ENCODE assay signal across 1 cellular context in the genomic region with DNA sequence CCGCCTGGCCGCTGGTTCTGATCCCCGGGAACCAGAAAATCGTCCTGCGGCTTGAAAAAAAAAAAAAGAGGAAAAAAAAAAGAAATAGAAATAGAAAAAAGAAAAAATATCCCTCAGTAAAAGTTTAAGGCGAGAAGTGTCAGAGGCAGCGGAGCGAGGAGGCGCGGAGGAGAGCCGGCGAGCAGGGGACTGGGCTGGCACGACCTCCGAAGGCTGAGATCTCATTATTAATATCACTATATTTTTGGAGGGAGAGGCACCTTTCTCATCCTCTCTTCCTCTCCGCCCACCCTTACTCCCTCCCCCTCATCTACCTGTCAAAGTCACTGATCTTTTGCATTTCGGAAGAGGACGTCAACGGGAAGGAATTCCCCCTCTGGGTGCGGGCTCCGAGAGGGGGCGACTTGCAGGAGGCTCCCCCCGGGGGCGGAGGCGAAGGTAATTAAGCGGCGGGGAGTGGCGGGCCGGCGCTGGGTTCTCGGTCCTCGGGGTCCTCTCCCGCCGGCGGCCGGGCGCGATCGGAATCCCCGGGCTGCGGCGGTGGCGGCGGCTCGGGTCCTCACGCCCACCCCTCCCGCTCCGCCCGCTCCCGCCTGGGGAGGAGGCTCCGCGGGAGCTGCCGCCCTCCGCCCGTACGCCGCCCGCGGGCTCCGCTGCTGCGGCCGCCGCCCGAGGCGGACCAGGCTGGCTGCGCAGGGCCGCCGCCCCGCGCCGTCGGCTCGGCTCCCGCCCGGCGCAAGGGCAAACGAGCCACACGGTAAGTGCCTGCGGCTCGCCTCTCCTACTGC.
TF ChIP-seq lines count a peak whose summit lies in the region.

A gene (plus strand): TSS at position 337 of the 788 bp plus-strand sequence.

TF ChIP-seq in H1, 55 proteins besides CTCF, POLR2A, EP300 and RAD21:
- TF ChIP-seq ZNF274 (IDR thresholded peaks at IDR 0.05; ENCODE audit: borderline replicate concordance, extremely low read depth, low read length), result no peak
- TF ChIP-seq SIN3A (conservative IDR thresholded peaks at IDR 0.05 in 1 of 2, IDR thresholded peaks at IDR 0.05 in 1 of 2; ENCODE audit: low read depth in 1 of 2, low read length in 2 of 2), result peak in 1 of 2 experiments; percentile 80; a peak in 2 of 4 replicates
- no peak for TF ChIP-seq TAF1 (IDR thresholded peaks at IDR 0.05; ENCODE audit: low read depth, low read length)
- peak; percentile 33; the same call in 1 of the 2 replicates for TF ChIP-seq RBBP5 (IDR thresholded peaks at IDR 0.05; ENCODE audit: borderline replicate concordance, low read depth, low read length)
- peak; percentile 53 for TF ChIP-seq KDM4A (IDR thresholded peaks at IDR 0.05; ENCODE audit: low read depth, low read length, severe bottlenecking)
